ENCODE assay signal across 11 cellular contexts in genomic region chr3:12440927-12441326, GRCh38. TPM values are rescaled to one million over a fixed set of nuclear protein-coding genes. Genes with fewer than 3 reads are reported as not detected.
DNase-seq lines count a peak whose midpoint lies in the region; ATAC-seq and TF ChIP-seq lines count a peak whose summit lies in the region.
"Had no signal": no experiment of that assay in that cellular context is flagged by ENCODE, and none has a peak within 500 bp of the region (broad histone marks: within the 10 kb centered on the region; RNA-seq: fewer than 3 reads in every experiment).

No MANE protein-coding gene starts in this region.

- H3F3A ChIP-seq in GM23248 (ENCODE audit: insufficient read depth) = peaks cover 11% of the 10 kb centered on the region; the same call in 1 of the 2 replicates

- peaks cover 5% of the 10 kb centered on the region; the same call in 1 of the 2 replicates for H3K4me1 ChIP-seq in GM23248 (ENCODE audit: insufficient read depth)

- WGBS in GM23248 (ENCODE audit: low coverage in 1 of 2, low lambda C conversion rate in 2 of 2, missing lambda C conversion rate in 2 of 2), 2 experiments = 11 to 20% methylated on average over 12 to 13 of the region's 13 CpGs

- in situ Hi-C loops in GM23248 (cut with MboI) = no loop called here

- H3K27ac ChIP-seq in GM23248 = no peak overlapping the region

- H3K79me2 ChIP-seq in GM23248 (ENCODE audit: insufficient read depth) = no peaks in the 10 kb centered on the region

- TF ChIP-seq CTCF in cardiac fibroblast (IDR thresholded peaks at IDR 0.05; ENCODE audit: low read depth, low read length) = no peak

- no peaks in the 10 kb centered on the region for H3K36me3 ChIP-seq in GM23248 (ENCODE audit: low read depth)

- no peak overlapping the region for H3K4me2 ChIP-seq in GM23248 (ENCODE audit: unreplicated experiment)

- H3K4me3 ChIP-seq in GM23248 = no peak overlapping the region
- no peak overlapping the region for H3K4me3 ChIP-seq in cardiac fibroblast (replicated peaks in 1 of 2; ENCODE audit: low read depth in 2 of 2, low read length in 2 of 2)

- H3K9ac ChIP-seq in GM23248 = no peak overlapping the region

- ATAC-seq in GM18873 (IDR thresholded peaks at IDR 0.05; ENCODE audit: low FRiP score, unreplicated experiment) = no peak

- H2AFZ ChIP-seq in GM23248 = no peak overlapping the region

- H3K9me2 ChIP-seq in GM23248 (ENCODE audit: insufficient read depth) = no peaks in the 10 kb centered on the region

- peaks cover 12% of the 10 kb centered on the region; the same call in 1 of the 2 replicates for H3K27me3 ChIP-seq in GM23248 (replicated peaks; ENCODE audit: insufficient read depth)

- no peaks in the 10 kb centered on the region for H4K20me1 ChIP-seq in GM23248 (ENCODE audit: insufficient read depth)

- H3K9me3 ChIP-seq in GM23248 (ENCODE audit: low read depth) = no peaks in the 10 kb centered on the region

- DNase-seq in GM23248 = peak; percentile 20
- peak; percentile 37 to 98 for DNase-seq in cardiac fibroblast (ENCODE audit: low read depth in 2 of 2)
- DNase-seq in islet precursor cell = peak; percentile 64
- peak; percentile 38 for DNase-seq in stromal cell of bone marrow (ENCODE audit: low read depth)
- DNase-seq in SHP77 treated with DMSO at 0.1 percent for 48 hours (lab: John Stamatoyannopoulos, UW) = no peak
- no peak for DNase-seq in NCI-H2029 treated with DMSO at 0.1 percent for 48 hours (lab: John Stamatoyannopoulos, UW)
- DNase-seq in A172 (ENCODE audit: low spot score) = no peak
- DNase-seq: activated CD4-positive, alpha-beta T cell treated with anti-CD3 and anti-CD28 coated beads, Interleukin-2, amount 50 U/mL, for 48 hours; activated naive CD4-positive, alpha-beta T cell treated with Interleukin-2 at 50 U/mL for 16 hours; NCI-H1105 treated with DMSO at 0.1 percent for 48 hours had no signal

RNA-seq across cellular contexts. Expression of gene TSEN2, which starts 43.4 kb away (rescaled TPM):
- 9.6 and 15.6 TPM in 2 replicates for total RNA-seq in GM23248 (2014; rRNA removed; shearing (Covaris generic))
- polyA plus RNA-seq in GM23248 (2016; fragmentation: Nextera tagmentation; extraction: Ambion mirVana) = 12.3 and 13.6 TPM in 2 replicates
- total RNA-seq in A172 (2014; rRNA removed; shearing (Covaris generic)) = 27.3 and 29.9 TPM in 2 replicates

Comparison
In these comparisons a context has a peak if more than half of its experiments do, and no peak if none do; other contexts are left out.
1. DNase-seq: peak in GM23248 (single experiment), cardiac fibroblast (2 of 2), islet precursor cell (single experiment) and stromal cell of bone marrow (single experiment); none in SHP77 treated with DMSO at 0.1 percent for 48 hours (single experiment), NCI-H2029 treated with DMSO at 0.1 percent for 48 hours (single experiment) and A172 (single experiment).